1 cellular context compared by ENCODE assay signal in the genomic region with DNA sequence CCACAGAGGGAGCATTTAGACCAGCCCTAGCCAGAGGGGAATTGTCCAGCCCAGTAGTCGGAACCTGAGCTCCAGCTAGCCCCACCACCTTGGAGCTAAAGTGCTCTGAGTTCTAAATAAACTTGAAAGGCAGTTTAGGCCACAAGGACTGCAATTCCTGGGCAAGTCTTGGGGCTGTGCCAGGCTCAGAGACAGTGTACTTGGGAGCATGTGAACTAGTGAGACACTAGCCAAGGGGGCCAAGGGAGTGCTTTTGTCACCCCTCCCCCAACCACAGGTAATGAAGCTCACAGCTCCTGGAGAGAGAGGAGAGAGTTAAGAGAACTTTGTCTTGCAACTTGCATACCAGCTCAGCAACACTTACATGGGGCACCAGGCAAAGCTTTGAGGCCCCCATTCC.
TF ChIP-seq lines count a peak whose summit lies in the region.

No MANE protein-coding gene starts in this region.

TF ChIP-seq in GM23338, 12 proteins besides CTCF, POLR2A, EP300 and RAD21 (continued from another document):
- TF ChIP-seq, protein P1, sequence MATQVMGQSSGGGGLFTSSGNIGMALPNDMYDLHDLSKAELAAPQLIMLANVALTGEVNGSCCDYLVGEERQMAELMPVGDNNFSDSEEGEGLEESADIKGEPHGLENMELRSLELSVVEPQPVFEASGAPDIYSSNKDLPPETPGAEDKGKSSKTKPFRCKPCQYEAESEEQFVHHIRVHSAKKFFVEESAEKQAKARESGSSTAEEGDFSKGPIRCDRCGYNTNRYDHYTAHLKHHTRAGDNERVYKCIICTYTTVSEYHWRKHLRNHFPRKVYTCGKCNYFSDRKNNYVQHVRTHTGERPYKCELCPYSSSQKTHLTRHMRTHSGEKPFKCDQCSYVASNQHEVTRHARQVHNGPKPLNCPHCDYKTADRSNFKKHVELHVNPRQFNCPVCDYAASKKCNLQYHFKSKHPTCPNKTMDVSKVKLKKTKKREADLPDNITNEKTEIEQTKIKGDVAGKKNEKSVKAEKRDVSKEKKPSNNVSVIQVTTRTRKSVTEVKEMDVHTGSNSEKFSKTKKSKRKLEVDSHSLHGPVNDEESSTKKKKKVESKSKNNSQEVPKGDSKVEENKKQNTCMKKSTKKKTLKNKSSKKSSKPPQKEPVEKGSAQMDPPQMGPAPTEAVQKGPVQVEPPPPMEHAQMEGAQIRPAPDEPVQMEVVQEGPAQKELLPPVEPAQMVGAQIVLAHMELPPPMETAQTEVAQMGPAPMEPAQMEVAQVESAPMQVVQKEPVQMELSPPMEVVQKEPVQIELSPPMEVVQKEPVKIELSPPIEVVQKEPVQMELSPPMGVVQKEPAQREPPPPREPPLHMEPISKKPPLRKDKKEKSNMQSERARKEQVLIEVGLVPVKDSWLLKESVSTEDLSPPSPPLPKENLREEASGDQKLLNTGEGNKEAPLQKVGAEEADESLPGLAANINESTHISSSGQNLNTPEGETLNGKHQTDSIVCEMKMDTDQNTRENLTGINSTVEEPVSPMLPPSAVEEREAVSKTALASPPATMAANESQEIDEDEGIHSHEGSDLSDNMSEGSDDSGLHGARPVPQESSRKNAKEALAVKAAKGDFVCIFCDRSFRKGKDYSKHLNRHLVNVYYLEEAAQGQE (IDR thresholded peaks at IDR 0.05; ENCODE audit: unreplicated experiment): no peak
- TF ChIP-seq ZNF114 (CRISPR knock-in tag; IDR thresholded peaks at IDR 0.05) (no peak), CREB1 (CRISPR knock-in tag; IDR thresholded peaks at IDR 0.05; ENCODE audit: low read depth) (no peak), NANOG (IDR thresholded peaks at IDR 0.05; ENCODE audit: borderline replicate concordance) (no peak), POLR2AphosphoS5 (IDR thresholded peaks at IDR 0.05; ENCODE audit: low read depth) (no peak), JUNB (IDR thresholded peaks at IDR 0.05; ENCODE audit: unreplicated experiment) (no peak), ZNF331 (CRISPR knock-in tag; IDR thresholded peaks at IDR 0.05; ENCODE audit: low read depth) (no peak), EZH2phosphoT487 (IDR thresholded peaks at IDR 0.05; ENCODE audit: unreplicated experiment) (no peak)
- TF ChIP-seq, protein P2, sequence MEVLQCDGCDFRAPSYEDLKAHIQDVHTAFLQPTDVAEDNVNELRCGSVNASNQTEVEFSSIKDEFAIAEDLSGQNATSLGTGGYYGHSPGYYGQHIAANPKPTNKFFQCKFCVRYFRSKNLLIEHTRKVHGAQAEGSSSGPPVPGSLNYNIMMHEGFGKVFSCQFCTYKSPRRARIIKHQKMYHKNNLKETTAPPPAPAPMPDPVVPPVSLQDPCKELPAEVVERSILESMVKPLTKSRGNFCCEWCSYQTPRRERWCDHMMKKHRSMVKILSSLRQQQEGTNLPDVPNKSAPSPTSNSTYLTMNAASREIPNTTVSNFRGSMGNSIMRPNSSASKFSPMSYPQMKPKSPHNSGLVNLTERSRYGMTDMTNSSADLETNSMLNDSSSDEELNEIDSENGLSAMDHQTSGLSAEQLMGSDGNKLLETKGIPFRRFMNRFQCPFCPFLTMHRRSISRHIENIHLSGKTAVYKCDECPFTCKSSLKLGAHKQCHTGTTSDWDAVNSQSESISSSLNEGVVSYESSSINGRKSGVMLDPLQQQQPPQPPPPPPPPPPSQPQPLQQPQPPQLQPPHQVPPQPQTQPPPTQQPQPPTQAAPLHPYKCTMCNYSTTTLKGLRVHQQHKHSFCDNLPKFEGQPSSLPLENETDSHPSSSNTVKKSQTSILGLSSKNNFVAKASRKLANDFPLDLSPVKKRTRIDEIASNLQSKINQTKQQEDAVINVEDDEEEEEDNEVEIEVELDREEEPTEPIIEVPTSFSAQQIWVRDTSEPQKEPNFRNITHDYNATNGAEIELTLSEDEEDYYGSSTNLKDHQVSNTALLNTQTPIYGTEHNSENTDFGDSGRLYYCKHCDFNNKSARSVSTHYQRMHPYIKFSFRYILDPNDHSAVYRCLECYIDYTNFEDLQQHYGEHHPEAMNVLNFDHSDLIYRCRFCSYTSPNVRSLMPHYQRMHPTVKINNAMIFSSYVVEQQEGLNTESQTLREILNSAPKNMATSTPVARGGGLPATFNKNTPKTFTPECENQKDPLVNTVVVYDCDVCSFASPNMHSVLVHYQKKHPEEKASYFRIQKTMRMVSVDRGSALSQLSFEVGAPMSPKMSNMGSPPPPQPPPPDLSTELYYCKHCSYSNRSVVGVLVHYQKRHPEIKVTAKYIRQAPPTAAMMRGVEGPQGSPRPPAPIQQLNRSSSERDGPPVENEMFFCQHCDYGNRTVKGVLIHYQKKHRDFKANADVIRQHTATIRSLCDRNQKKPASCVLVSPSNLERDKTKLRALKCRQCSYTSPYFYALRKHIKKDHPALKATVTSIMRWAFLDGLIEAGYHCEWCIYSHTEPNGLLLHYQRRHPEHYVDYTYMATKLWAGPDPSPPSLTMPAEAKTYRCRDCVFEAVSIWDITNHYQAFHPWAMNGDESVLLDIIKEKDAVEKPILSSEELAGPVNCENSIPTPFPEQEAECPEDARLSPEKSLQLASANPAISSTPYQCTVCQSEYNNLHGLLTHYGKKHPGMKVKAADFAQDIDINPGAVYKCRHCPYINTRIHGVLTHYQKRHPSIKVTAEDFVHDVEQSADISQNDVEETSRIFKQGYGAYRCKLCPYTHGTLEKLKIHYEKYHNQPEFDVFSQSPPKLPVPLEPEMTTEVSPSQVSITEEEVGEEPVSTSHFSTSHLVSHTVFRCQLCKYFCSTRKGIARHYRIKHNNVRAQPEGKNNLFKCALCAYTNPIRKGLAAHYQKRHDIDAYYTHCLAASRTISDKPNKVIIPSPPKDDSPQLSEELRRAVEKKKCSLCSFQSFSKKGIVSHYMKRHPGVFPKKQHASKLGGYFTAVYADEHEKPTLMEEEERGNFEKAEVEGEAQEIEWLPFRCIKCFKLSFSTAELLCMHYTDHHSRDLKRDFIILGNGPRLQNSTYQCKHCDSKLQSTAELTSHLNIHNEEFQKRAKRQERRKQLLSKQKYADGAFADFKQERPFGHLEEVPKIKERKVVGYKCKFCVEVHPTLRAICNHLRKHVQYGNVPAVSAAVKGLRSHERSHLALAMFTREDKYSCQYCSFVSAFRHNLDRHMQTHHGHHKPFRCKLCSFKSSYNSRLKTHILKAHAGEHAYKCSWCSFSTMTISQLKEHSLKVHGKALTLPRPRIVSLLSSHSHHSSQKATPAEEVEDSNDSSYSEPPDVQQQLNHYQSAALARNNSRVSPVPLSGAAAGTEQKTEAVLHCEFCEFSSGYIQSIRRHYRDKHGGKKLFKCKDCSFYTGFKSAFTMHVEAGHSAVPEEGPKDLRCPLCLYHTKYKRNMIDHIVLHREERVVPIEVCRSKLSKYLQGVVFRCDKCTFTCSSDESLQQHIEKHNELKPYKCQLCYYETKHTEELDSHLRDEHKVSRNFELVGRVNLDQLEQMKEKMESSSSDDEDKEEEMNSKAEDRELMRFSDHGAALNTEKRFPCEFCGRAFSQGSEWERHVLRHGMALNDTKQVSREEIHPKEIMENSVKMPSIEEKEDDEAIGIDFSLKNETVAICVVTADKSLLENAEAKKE (CRISPR knock-in tag; IDR thresholded peaks at IDR 0.05): no peak
